In the genomic region with DNA sequence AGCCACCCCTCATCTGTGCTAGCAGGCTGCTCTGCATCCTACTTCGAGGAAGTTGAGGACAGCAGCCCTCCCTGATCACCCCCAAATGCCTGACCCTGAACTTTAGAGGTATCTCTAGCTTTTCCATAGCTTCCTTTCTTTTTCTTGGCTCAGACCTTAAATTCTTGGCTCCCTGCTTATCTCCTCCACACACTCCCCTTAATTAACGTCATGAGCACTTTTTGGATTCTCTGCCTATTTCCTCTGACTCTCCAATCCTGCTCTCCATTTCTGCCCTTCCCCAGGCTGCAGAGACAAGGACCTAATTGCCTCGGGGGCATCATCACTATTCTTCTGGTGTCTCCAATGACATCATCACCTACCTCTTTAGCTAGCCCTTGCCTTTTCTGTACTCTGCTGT, we compare ENCODE assay signal across 19 cellular contexts.
"Had no signal": no experiment of that assay in that cellular context is flagged by ENCODE, and none has a peak within 500 bp of the region (broad histone marks: within the 10 kb centered on the region; RNA-seq: fewer than 3 reads in every experiment).

No MANE protein-coding gene starts in this region.

- H3K4me3 ChIP-seq: gastrocnemius medialis, tibial artery had no signal

- DNase-seq: activated gamma-delta T cell treated with Interleukin-2 at 50 U/mL for 16 hours; activated T-cell treated with anti-CD3 and anti-CD28 coated beads, Interleukin-2, amount 50 U/mL, for 1 hour; anterior cingulate cortex; caudate nucleus; dermis blood vessel endothelial cell; effector CD8-positive, alpha-beta T cell; gastrocnemius medialis; hypothalamus; left colon; small intestine; stimulated activated CD4-positive, alpha-beta T cell treated with anti-CD3 and anti-CD28 coated beads, Interleukin-2, amount 100 ng/mL, for 24 hours; stimulated activated naive CD8-positive, alpha-beta T cell treated with anti-CD3 and anti-CD28 coated beads, Interleukin-15, amount 100 ng/mL, for 72 hours; T-helper 9 cell; tibial artery had no signal

- H3K36me3 ChIP-seq: gastrocnemius medialis, tibial artery had no signal

- H3K4me1 ChIP-seq: gastrocnemius medialis, tibial artery had no signal

- H3K9me3 ChIP-seq: gastrocnemius medialis, tibial artery had no signal

- H3K27me3 ChIP-seq: gastrocnemius medialis had no signal

- ATAC-seq: gastrocnemius medialis; left colon; natural killer cell treated with Interleukin-12 subunit alpha and Interleukin-12 subunit beta and Interleukin-15 and Interleukin-18, amount 100 ng/mL, for 72 hours; sciatic nerve; stimulated activated effector memory CD8-positive, alpha-beta T cell treated with anti-CD3 and anti-CD28 coated beads, Interleukin-12 subunit alpha, Interleukin-12 subunit beta, amount 100 ng/mL, for 72 hours; stimulated activated naive CD8-positive, alpha-beta T cell treated with anti-CD3 and anti-CD28 coated beads, Interleukin-15, amount 100 ng/mL, for 72 hours; WTC11 had no signal

- FAIRE-seq: islet of Langerhans, small intestine had no signal

- H3K27ac ChIP-seq: gastrocnemius medialis, tibial artery had no signal
